ENCODE assay signal across 8 cellular contexts in genomic region chr14:68458840-68459469, GRCh38.
DNase-seq lines count a peak whose midpoint lies in the region; ATAC-seq and TF ChIP-seq lines count a peak whose summit lies in the region.

No MANE protein-coding gene starts in this region.

- POLR2A ChIA-PET in activated CD8-positive, alpha-beta T cell treated with anti-CD3 and anti-CD28 coated beads for 36 hours (lab: Charles Lee), result interaction anchor here (0.9 kb wide), 1 partner anchor 358 kb away, joined by 3 read pairs; no protein-coding TSS in a partner anchor

- peak overlapping the region in 31 of 59 donors; percentile 2 to 78 (median 30) for H3K27ac ChIP-seq in dorsolateral prefrontal cortex

- no peaks in the 10 kb centered on the region for H3K27me3 Mint-ChIP-seq in activated CD8-positive, alpha-beta T cell treated with anti-CD3 and anti-CD28 coated beads for 36 hours

- peaks cover 7% of the 10 kb centered on the region for H3K36me3 Mint-ChIP-seq in activated CD8-positive, alpha-beta T cell treated with anti-CD3 and anti-CD28 coated beads for 36 hours (ENCODE audit: low read depth)

- no peak overlapping the region for H3K4me3 ChIP-seq in dorsolateral prefrontal cortex

- DNase-seq in AG09319 (ENCODE audit: extremely low read depth, low read depth) (peak; percentile 71), NCI-H1092 treated with DMSO at 0.1 percent for 48 hours (lab: John Stamatoyannopoulos, UW) (peak; percentile 68), dorsolateral prefrontal cortex (no peak), myocyte (ENCODE audit: low read depth) (peak; percentile 91), posterior cingulate gyrus (no peak)
- DNase-seq in activated CD8-positive, alpha-beta T cell treated with anti-CD3 and anti-CD28 coated beads for 36 hours, result no peak

- TF ChIP-seq CTCF in AG09319 (IDR thresholded peaks at IDR 0.05; ENCODE audit: low read depth, low read length) (no peak), dorsolateral prefrontal cortex (IDR thresholded peaks at IDR 0.05 in 54 of 56, conservative IDR thresholded peaks at IDR 0.05 in 2 of 56; ENCODE audit: low read depth in 1 of 56, partially characterized antibody in 56 of 56) (no peak)
- no peak for TF ChIP-seq CTCF in activated CD8-positive, alpha-beta T cell treated with anti-CD3 and anti-CD28 coated beads for 36 hours (IDR thresholded peaks at IDR 0.05)

- intact Hi-C loops in dorsolateral prefrontal cortex (cut with DNase I) (no loop called here), posterior cingulate gyrus (cut with DNase I) (no loop called here)
- intact Hi-C loops in activated CD8-positive, alpha-beta T cell treated with anti-CD3 and anti-CD28 coated beads for 36 hours (cut with micrococcal nuclease), result no loop called here

- H3K4me1 Mint-ChIP-seq in activated CD8-positive, alpha-beta T cell treated with anti-CD3 and anti-CD28 coated beads for 36 hours (ENCODE audit: low read depth), result peaks cover under 1% of the 10 kb centered on the region

- CTCF ChIA-PET in activated CD8-positive, alpha-beta T cell treated with anti-CD3 and anti-CD28 coated beads for 36 hours (lab: Charles Lee), result interaction anchor here (1.2 to 1.3 kb wide), 2 partner anchors 10 to 13 kb away, joined by 3 to 4 read pairs; no protein-coding TSS in a partner anchor

- no peak overlapping the region for H3K27ac Mint-ChIP-seq in activated CD8-positive, alpha-beta T cell treated with anti-CD3 and anti-CD28 coated beads for 36 hours

- ATAC-seq in HG02623 (IDR thresholded peaks at IDR 0.05; ENCODE audit: unreplicated experiment) (no peak), GM21529 (IDR thresholded peaks at IDR 0.05; ENCODE audit: unreplicated experiment) (no peak)
- no peak for ATAC-seq in activated CD8-positive, alpha-beta T cell treated with anti-CD3 and anti-CD28 coated beads for 36 hours

- H3K9me3 Mint-ChIP-seq in activated CD8-positive, alpha-beta T cell treated with anti-CD3 and anti-CD28 coated beads for 36 hours, result peaks cover 12% of the 10 kb centered on the region

- H3K4me3 Mint-ChIP-seq in activated CD8-positive, alpha-beta T cell treated with anti-CD3 and anti-CD28 coated beads for 36 hours, result no peak overlapping the region

- no peaks in the 10 kb centered on the region for H3K27me3 ChIP-seq in dorsolateral prefrontal cortex

Comparison
In these comparisons a context has a peak if more than half of its experiments do, and no peak if none do; other contexts are left out.
1. DNase-seq: peak in AG09319 (single experiment), NCI-H1092 treated with DMSO at 0.1 percent for 48 hours (single experiment) and myocyte (single experiment); none in dorsolateral prefrontal cortex (0 of 10), posterior cingulate gyrus (0 of 10) and activated CD8-positive, alpha-beta T cell treated with anti-CD3 and anti-CD28 coated beads for 36 hours (single experiment).